In genomic region chr10:95247200-95247880, GRCh38 we compare ENCODE assay signal across 7 cellular contexts. TPM values are rescaled to one million over a fixed set of nuclear protein-coding genes. Genes with fewer than 3 reads are reported as not detected.
A peak's percentile ranks its signal among the peaks of the same experiment; 100 is the strongest.
DNase-seq lines count a peak whose midpoint lies in the region; ATAC-seq, FAIRE-seq and TF ChIP-seq lines count a peak whose summit lies in the region.

No MANE protein-coding gene starts in this region.

- H3K9me3 ChIP-seq in GM12878 (replicated peaks; ENCODE audit: control insufficient read depth, insufficient read depth, low read length) (no peaks in the 10 kb centered on the region), left lung (no peaks in the 10 kb centered on the region), transverse colon (no peaks in the 10 kb centered on the region)

- intact Hi-C loops in GM12878 (cut with micrococcal nuclease; ENCODE audit: unreplicated experiment) (loop anchor here (10.0 kb wide), 1 partner anchor 613 kb away; no protein-coding TSS in a partner anchor), left lung (cut with DNase I) (loop anchor here in 1 of 2 donors (5.0 kb wide), 1 partner anchor 115 kb away; no protein-coding TSS in a partner anchor), transverse colon (cut with DNase I; ENCODE audit: low total_unique reads) (loop anchor here (5.0 kb wide), 1 partner anchor 115 kb away; no protein-coding TSS in a partner anchor)

- FAIRE-seq in HTR-8/SVneo (lab: Jason Lieb, UNC) (no peak), GM12878 (lab: Jason Lieb, UNC) (no peak)

- H3K4me1 ChIP-seq in GM12878 (ENCODE audit: control insufficient read depth, insufficient read depth, low read length) (peaks cover 47% of the 10 kb centered on the region), left lung (peaks cover 0 to 19% of the 10 kb centered on the region in 2 donors), transverse colon (peaks cover 0 to 35% (median 4%) of the 10 kb centered on the region in 4 donors)

- RAD21 ChIA-PET in GM12878 (lab: Charles Lee; ENCODE audit: unreplicated experiment), result interaction anchor here (1.0 to 5.6 kb wide), 8 partner anchors 11 to 142 kb away, joined by 3 to 185 read pairs (median 11); no protein-coding TSS in a partner anchor

- TF ChIP-seq EP300 in GM12878 (IDR thresholded peaks at IDR 0.05; ENCODE audit: borderline replicate concordance in 1 of 2, control insufficient read depth in 1 of 2, low read depth in 2 of 2, low read length in 2 of 2), result no peak
- TF ChIP-seq EP300 in transverse colon (IDR thresholded peaks at IDR 0.05; ENCODE audit: low read depth), result no peak

- H3K27me3 ChIP-seq in GM12878 (replicated peaks in 1 of 2; ENCODE audit: control insufficient read depth in 2 of 2, insufficient read depth in 2 of 2, low read length in 1 of 2) (no peaks in the 10 kb centered on the region), left lung (no peaks in the 10 kb centered on the region), transverse colon (no peaks in the 10 kb centered on the region)

- WGBS in GM12878 (ENCODE audit: insufficient coverage, insufficient replicate concordance, low lambda C conversion rate, missing lambda C conversion rate), result 83% methylated on average over 6 of the region's 6 CpGs
- 58 to 60% methylated on average over 1 to 6 of the region's 6 CpGs for WGBS in transverse colon (ENCODE audit: low coverage in 1 of 2), 2 donors

- in situ Hi-C loops in GM12878 (cut with MboI) (loop anchor here (5.0 kb wide), 1 partner anchor 115 kb away; no protein-coding TSS in a partner anchor), transverse colon (cut with MboI; ENCODE audit: low pct_ligation_motif_present in 1 of 4, low pct_unique_long_range_greater_than_20kb in 1 of 4, low sequenced_read_pairs in 3 of 4) (loop anchor here in 3 of 4 donors (10.0 to 25.0 kb wide), 2 partner anchors 117 to 390 kb away; no protein-coding TSS in a partner anchor)

- H3K27ac ChIP-seq in GM12878 (ENCODE audit: control insufficient read depth, insufficient read depth) (no peak overlapping the region), left lung (peak overlapping the region; percentile 20 to 60), transverse colon (peak overlapping the region; percentile 51 to 63 (median 57))

- POLR2A ChIA-PET in GM12878 (lab: Charles Lee), result interaction anchor here (1.0 kb wide), 1 partner anchor 13 kb away, joined by 3 read pairs; no protein-coding TSS in a partner anchor

- peaks cover 37% of the 10 kb centered on the region for H3K79me2 ChIP-seq in GM12878 (ENCODE audit: control insufficient read depth, insufficient read depth, low read length)

- SMC1A ChIA-PET in GM12878 (lab: Charles Lee; ENCODE audit: uncharacterized antibody, unreplicated experiment), result interaction anchor here (0.9 to 10.3 kb wide), 13 partner anchors 9 to 116 kb away, joined by 3 to 262 read pairs (median 9); no protein-coding TSS in a partner anchor

- no peak overlapping the region for H3K4me2 ChIP-seq in GM12878 (ENCODE audit: control insufficient read depth, insufficient read depth)

- no peak overlapping the region for H2AFZ ChIP-seq in GM12878 (ENCODE audit: control insufficient read depth, low read depth, low read length)

- H3K36me3 ChIP-seq in GM12878 (ENCODE audit: control insufficient read depth in 2 of 2, insufficient read depth in 2 of 2, low read length in 1 of 2), result peaks cover 47 to 68% of the 10 kb centered on the region in 2 experiments
- peaks cover 0 to 48% of the 10 kb centered on the region in 2 donors for H3K36me3 ChIP-seq in left lung
- H3K36me3 ChIP-seq in transverse colon, result peaks cover 0 to 19% (median 3%) of the 10 kb centered on the region in 4 donors

- DNase-seq in HTR-8/SVneo (ENCODE audit: insufficient read length, low spot score), result peak; percentile 57
- no peak for DNase-seq in GM12878 (ENCODE audit: low read depth, low spot score)
- DNase-seq in left lung, result no peak
- no peak for DNase-seq in transverse colon
- DNase-seq in NCI-H1105 treated with DMSO at 0.1 percent for 48 hours (lab: John Stamatoyannopoulos, UW), result no peak
- DNase-seq in HuH-7.5 (ENCODE audit: low spot score), result no peak

- H4K20me1 ChIP-seq in GM12878 (ENCODE audit: control insufficient read depth, insufficient read depth), result peaks cover 7% of the 10 kb centered on the region; the same call in 1 of the 2 replicates

- no peak for TF ChIP-seq POLR2A in GM12878 (IDR thresholded peaks at IDR 0.05; ENCODE audit: low read depth, low read length)
- TF ChIP-seq POLR2A in transverse colon (IDR thresholded peaks at IDR 0.05), result no peak

- H3K9ac ChIP-seq in GM12878 (ENCODE audit: control insufficient read depth, insufficient read depth, low read length), result no peak overlapping the region

- ATAC-seq in GM12878 (no peak), left lung (peak; percentile 5), HG03521 (IDR thresholded peaks at IDR 0.05; ENCODE audit: unreplicated experiment) (no peak)

- TF ChIP-seq CTCF in GM12878 (IDR thresholded peaks at IDR 0.05 in 2 of 3, conservative IDR thresholded peaks at IDR 0.05 in 1 of 3; ENCODE audit: control insufficient read depth in 2 of 3, extremely low read depth in 1 of 3, insufficient read depth in 1 of 3, low read depth in 3 of 3, low read length in 3 of 3), result no peak
- TF ChIP-seq CTCF in left lung (IDR thresholded peaks at IDR 0.05), result no peak
- no peak for TF ChIP-seq CTCF in transverse colon (IDR thresholded peaks at IDR 0.05)

- H3K4me3 ChIP-seq in GM12878, result no peak overlapping the region
- H3K4me3 ChIP-seq in left lung, result no peak overlapping the region
- H3K4me3 ChIP-seq in transverse colon, result no peak overlapping the region

- no TSS peak for BruUV-seq in GM12878 (replicated peaks; lab: Mats Ljungman, UMichigan)

- no peak for TF ChIP-seq RAD21 in GM12878 (IDR thresholded peaks at IDR 0.05; ENCODE audit: insufficient read depth, low read depth, low read length)

- CTCF ChIA-PET in GM12878 (lab: Yijun Ruan, JAX), result interaction anchor here (0.6 to 9.9 kb wide), 29 partner anchors 7 to 200 kb away, joined by 3 to 346 read pairs (median 4); no protein-coding TSS in a partner anchor

TF ChIP-seq in GM12878, 131 proteins besides CTCF, POLR2A, EP300 and RAD21:
- TF ChIP-seq MTA3 (IDR thresholded peaks at IDR 0.05; ENCODE audit: borderline replicate concordance, low read length) (0 out of 2 replicates have a peak, but pooled peaks have one; percentile 10), ATF7 (IDR thresholded peaks at IDR 0.05; ENCODE audit: low read depth) (no peak), HDGF (IDR thresholded peaks at IDR 0.05) (no peak), JUND (IDR thresholded peaks at IDR 0.05; ENCODE audit: low read depth, low read length) (no peak), POLR2AphosphoS5 (IDR thresholded peaks at IDR 0.05; ENCODE audit: low read length) (no peak)
- TF ChIP-seq, protein P1, sequence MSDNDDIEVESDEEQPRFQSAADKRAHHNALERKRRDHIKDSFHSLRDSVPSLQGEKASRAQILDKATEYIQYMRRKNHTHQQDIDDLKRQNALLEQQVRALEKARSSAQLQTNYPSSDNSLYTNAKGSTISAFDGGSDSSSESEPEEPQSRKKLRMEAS (IDR thresholded peaks at IDR 0.05; ENCODE audit: low read depth, low read length), result no peak
TF ChIP-seq in GM12878: peak in this region for 1.

RNA-seq across cellular contexts. Expression of gene PDLIM1, which starts 43.5 kb away (rescaled TPM):
- 93.6 and 94.6 TPM in 2 replicates for total RNA-seq in GM12878 (2013; cell fraction: nucleolus; rRNA removed)
- 86.5 and 95.7 TPM in 2 replicates for total RNA-seq in GM12878 (2014; rRNA removed)
- total RNA-seq in GM12878 (2014; rRNA removed; fragmentation: Illumina TruSeq; extraction: Trizol), result 204 and 212 TPM in 2 replicates
- total RNA-seq in GM12878 (2021), result 527 and 530 TPM in 2 replicates
- 553 TPM for polyA plus RNA-seq in GM12878 (2011; ENCODE audit: low read depth)
- 133 and 220 TPM in 2 replicates for polyA plus RNA-seq in GM12878 (2011; rRNA removed)
- polyA plus RNA-seq in GM12878 (2011; cell fraction: cytosol; rRNA removed), result 344 and 508 TPM in 2 replicates
- polyA plus RNA-seq in GM12878 (2011; cell fraction: nucleus; rRNA removed), result 200 and 240 TPM in 2 replicates
- polyA plus RNA-seq in GM12878 (2012), result 602 and 737 TPM in 2 replicates
- polyA plus RNA-seq in GM12878 (2014; fragmentation: Illumina TruSeq; extraction: Trizol), result 688 and 698 TPM in 2 replicates
- 100 to 1,000 TPM; 133 to 338 TPM for polyA plus RNA-seq in GM12878 (2014; fragmentation: Nextera tagmentation; extraction: Ambion mirVana)
- polyA plus RNA-seq in GM12878 (2014; rRNA removed), result 280 and 305 TPM in 2 replicates
- 100 to 1,000 TPM; 689 to 714 TPM for polyA plus RNA-seq in GM12878 (2016; fragmentation: Nextera tagmentation; extraction: Ambion mirVana)
- polyA minus RNA-seq in GM12878 (2011; rRNA and poly(A)+ RNA removed), result 275 and 304 TPM in 2 replicates
- polyA minus RNA-seq in GM12878 (2011; cell fraction: cytosol; rRNA and poly(A)+ RNA removed), result 146 and 173 TPM in 2 replicates
- 58.8 and 86.6 TPM in 2 replicates for polyA minus RNA-seq in GM12878 (2011; cell fraction: nucleus; rRNA and poly(A)+ RNA removed)
- 100 to 1,000 TPM; 176 to 268 TPM for total RNA-seq in left lung
- 100 to 1,000 TPM; 201 to 259 (median 225) TPM for total RNA-seq in transverse colon

RNA-seq across cellular contexts. Expression of gene ACSM6, which starts 53.3 kb away (rescaled TPM):
- not detected in 2 replicates for total RNA-seq in GM12878 (2013; cell fraction: nucleolus; rRNA removed)
- total RNA-seq in GM12878 (2014; rRNA removed) (not detected in 2 replicates), GM12878 (2014; rRNA removed; fragmentation: Illumina TruSeq; extraction: Trizol) (not detected in 2 replicates), GM12878 (2021) (not detected in 2 replicates), left lung (not detected), transverse colon (not detected)
- polyA plus RNA-seq in GM12878 (2011; ENCODE audit: low read depth), result not detected
- polyA plus RNA-seq in GM12878 (2011; rRNA removed) (not detected in 2 replicates), GM12878 (2014; fragmentation: Illumina TruSeq; extraction: Trizol) (not detected in 2 replicates), GM12878 (2014; fragmentation: Nextera tagmentation; extraction: Ambion mirVana) (under 1 TPM in 1 of 2 experiments, not detected in 1; 0.06 TPM), GM12878 (2014; rRNA removed) (not detected in 2 replicates), GM12878 (2016; fragmentation: Nextera tagmentation; extraction: Ambion mirVana) (under 1 TPM; 0.20 to 0.21 TPM)
- polyA plus RNA-seq in GM12878 (2011; cell fraction: cytosol; rRNA removed), result not detected in 2 replicates
- not detected in 2 replicates for polyA plus RNA-seq in GM12878 (2011; cell fraction: nucleus; rRNA removed)
- 0.07 TPM in 1 of 2 replicates, not detected in the other for polyA plus RNA-seq in GM12878 (2012)
- polyA minus RNA-seq in GM12878 (2011; rRNA and poly(A)+ RNA removed), result not detected in 2 replicates
- polyA minus RNA-seq in GM12878 (2011; cell fraction: cytosol; rRNA and poly(A)+ RNA removed), result not detected in 2 replicates
- not detected in 2 replicates for polyA minus RNA-seq in GM12878 (2011; cell fraction: nucleus; rRNA and poly(A)+ RNA removed)
